1 cellular context compared by ENCODE assay signal in the genomic region with DNA sequence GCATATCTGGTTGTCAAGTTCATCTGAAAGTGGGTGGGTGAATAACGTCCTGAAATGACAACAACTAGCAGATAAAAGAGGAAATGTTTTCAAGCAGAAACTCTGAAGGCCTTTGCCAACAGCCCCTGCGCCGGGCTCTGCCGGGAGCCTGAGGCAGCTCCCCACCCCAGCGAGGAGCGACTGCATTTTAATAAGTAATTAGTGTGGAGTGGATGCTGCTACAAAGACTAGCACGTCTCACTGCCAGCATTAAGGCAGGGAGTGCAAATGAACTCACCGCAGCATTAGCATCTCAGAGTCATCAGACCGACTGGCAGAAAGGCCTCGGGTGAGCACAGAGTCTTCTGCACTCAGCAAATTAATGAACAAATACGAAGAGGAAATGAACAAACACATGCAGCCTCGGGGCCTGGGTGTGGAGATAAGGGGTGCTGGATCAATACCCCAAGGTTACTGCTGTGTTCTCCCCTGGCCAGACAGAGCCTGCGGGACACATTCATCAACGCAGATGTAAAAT.
TF ChIP-seq lines count a peak whose summit lies in the region.

No MANE protein-coding gene starts in this region.

TF ChIP-seq in GM23338, 12 proteins besides CTCF, POLR2A, EP300 and RAD21:
- TF ChIP-seq JUNB (IDR thresholded peaks at IDR 0.05; ENCODE audit: unreplicated experiment) (no peak), NANOG (IDR thresholded peaks at IDR 0.05; ENCODE audit: borderline replicate concordance) (no peak)
- TF ChIP-seq, protein P1, sequence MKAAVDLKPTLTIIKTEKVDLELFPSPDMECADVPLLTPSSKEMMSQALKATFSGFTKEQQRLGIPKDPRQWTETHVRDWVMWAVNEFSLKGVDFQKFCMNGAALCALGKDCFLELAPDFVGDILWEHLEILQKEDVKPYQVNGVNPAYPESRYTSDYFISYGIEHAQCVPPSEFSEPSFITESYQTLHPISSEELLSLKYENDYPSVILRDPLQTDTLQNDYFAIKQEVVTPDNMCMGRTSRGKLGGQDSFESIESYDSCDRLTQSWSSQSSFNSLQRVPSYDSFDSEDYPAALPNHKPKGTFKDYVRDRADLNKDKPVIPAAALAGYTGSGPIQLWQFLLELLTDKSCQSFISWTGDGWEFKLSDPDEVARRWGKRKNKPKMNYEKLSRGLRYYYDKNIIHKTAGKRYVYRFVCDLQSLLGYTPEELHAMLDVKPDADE (IDR thresholded peaks at IDR 0.05): no peak
